Comparison of ENCODE assay signal across 8 cellular contexts in the genomic region with DNA sequence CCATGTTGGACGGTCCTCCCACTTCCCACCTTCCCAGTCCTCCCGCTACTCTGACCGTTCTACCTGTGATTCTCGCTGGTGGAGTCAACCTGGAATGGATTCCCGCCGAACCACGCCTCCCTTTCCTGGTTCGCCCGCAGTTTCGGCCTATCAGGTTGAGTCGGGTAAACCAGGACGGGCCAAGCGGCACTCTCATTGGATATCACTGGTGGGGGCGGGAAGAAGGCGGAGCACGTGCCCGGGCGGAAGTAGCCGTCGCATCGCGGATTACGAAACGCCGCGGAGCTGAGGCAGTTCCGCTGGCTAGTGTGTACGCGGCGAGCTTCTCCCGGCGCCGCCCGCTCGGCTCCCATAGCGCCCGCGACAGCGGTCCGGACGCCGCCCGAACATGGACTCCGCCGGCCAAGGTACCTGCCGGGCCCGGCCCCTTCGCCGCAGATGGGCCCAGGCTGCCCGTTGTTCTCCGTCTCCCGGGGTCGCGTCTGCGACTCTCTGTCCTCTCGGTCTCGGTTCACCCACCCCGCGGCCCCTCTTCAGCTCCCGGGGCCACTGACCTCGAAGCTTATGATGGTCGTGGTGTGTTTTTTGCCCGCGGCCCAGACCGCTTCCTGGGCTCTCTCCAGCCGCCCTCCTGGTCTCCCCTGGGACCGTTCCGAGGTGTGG. TPM values are rescaled to one million over a fixed set of nuclear protein-coding genes. Genes with fewer than 3 reads are reported as not detected.
DNase-seq lines count a peak whose midpoint lies in the region; ATAC-seq and TF ChIP-seq lines count a peak whose summit lies in the region.

A gene (plus strand): TSS at position 293 of the 663 bp plus-strand sequence. CDS start 96 bp downstream, at position 389.

- H3K27me3 ChIP-seq in mucosa of rectum (ENCODE audit: control insufficient read depth in 2 of 2, insufficient read depth in 2 of 2, low read length in 2 of 2): no peaks in the 10 kb centered on the region

- no peaks in the 10 kb centered on the region for H3K9me3 ChIP-seq in mucosa of rectum (ENCODE audit: control insufficient read depth in 2 of 2, low read length in 2 of 2)

- H3K36me3 Mint-ChIP-seq in activated T-cell treated with anti-CD3 and anti-CD28 coated beads, Interleukin-2, amount 50 U/mL, for 24 hours (ENCODE audit: low read depth): peaks cover 71% of the 10 kb centered on the region

- peaks cover 19 to 24% of the 10 kb centered on the region in 2 donors for H3K36me3 ChIP-seq in mucosa of rectum (ENCODE audit: control insufficient read depth in 2 of 2, insufficient read depth in 2 of 2, low read length in 2 of 2)

- H3K27ac Mint-ChIP-seq in activated T-cell treated with anti-CD3 and anti-CD28 coated beads, Interleukin-2, amount 50 U/mL, for 24 hours: peak within 1 kb of the TSS; percentile 94

- peak within 1 kb of the TSS; percentile 94 for H3K9ac ChIP-seq in mucosa of rectum (ENCODE audit: low read depth in 1 of 2, low read length in 2 of 2)

- peak within 1 kb of the TSS; percentile 94 to 95 for H3K27ac ChIP-seq in mucosa of rectum (ENCODE audit: low read depth in 2 of 2, low read length in 2 of 2)

- peak; percentile 57 for ATAC-seq in GM21619 (IDR thresholded peaks at IDR 0.05; ENCODE audit: unreplicated experiment)

- peaks cover 16 to 17% of the 10 kb centered on the region in 2 donors for H3K4me1 ChIP-seq in mucosa of rectum (ENCODE audit: control insufficient read depth in 2 of 2, insufficient read depth in 2 of 2, low read length in 2 of 2)

- H3K4me1 Mint-ChIP-seq in activated T-cell treated with anti-CD3 and anti-CD28 coated beads, Interleukin-2, amount 50 U/mL, for 24 hours (ENCODE audit: low read depth): peaks cover 28% of the 10 kb centered on the region

- peak; percentile 99 for DNase-seq in DMS153 (lab: John Stamatoyannopoulos, UW)
- peak; percentile 99 for DNase-seq in KBM-7
- DNase-seq in activated T-cell treated with anti-CD3 and anti-CD28 coated beads, Interleukin-2, amount 50 U/mL, for 24 hours: peak; percentile 98
- DNase-seq in erythroblast (lab: John Stamatoyannopoulos, UW): peak; percentile 98 to 99
- peak; percentile 98 for DNase-seq in stimulated activated CD8-positive, alpha-beta memory T cell treated with anti-CD3 and anti-CD28 coated beads, Interleukin-4, amount 100 ng/mL, for 48 hours

- in situ Hi-C loops in KBM-7 (cut with MboI; ENCODE audit: low pct_unique_long_range_greater_than_20kb, low sequenced_read_pairs): no loop called here

- peak; percentile 93 for TF ChIP-seq POLR2A in erythroblast (IDR thresholded peaks at IDR 0.05; ENCODE audit: low read length)

- peak within 1 kb of the TSS; percentile 94 for H3K4me3 Mint-ChIP-seq in activated T-cell treated with anti-CD3 and anti-CD28 coated beads, Interleukin-2, amount 50 U/mL, for 24 hours

- no peaks in the 10 kb centered on the region for H3K9me3 Mint-ChIP-seq in activated T-cell treated with anti-CD3 and anti-CD28 coated beads, Interleukin-2, amount 50 U/mL, for 24 hours

- H3K4me3 ChIP-seq in mucosa of rectum (ENCODE audit: low read length in 2 of 2): peak within 1 kb of the TSS; percentile 88 to 89

- H3K27me3 Mint-ChIP-seq in activated T-cell treated with anti-CD3 and anti-CD28 coated beads, Interleukin-2, amount 50 U/mL, for 24 hours: no peaks in the 10 kb centered on the region

TF ChIP-seq in PFSK-1, 5 proteins besides CTCF, POLR2A, EP300 and RAD21:
- TF ChIP-seq TAF1 (IDR thresholded peaks at IDR 0.05; ENCODE audit: borderline replicate concordance, insufficient read depth, low read length) (peak; percentile 87), POLR2AphosphoS5 (IDR thresholded peaks at IDR 0.05; ENCODE audit: low read depth, low read length) (peak; percentile 89), FOXP2 (optimal IDR thresholded peaks at IDR 0.05; ENCODE audit: borderline replicate concordance, extremely low read depth, extremely low read length, insufficient read depth) (no peak)
TF ChIP-seq in PFSK-1: peak in this region for 2.

RNA-seq across cellular contexts. Expression of the gene that starts here (rescaled TPM):
- polyA plus RNA-seq in PFSK-1 (2012; ENCODE audit: insufficient read length, low read depth): 88.4 TPM

Comparison
In these comparisons a context has a peak if more than half of its experiments do, and no peak if none do; other contexts are left out.
1. Peak in every context shown above with its lines: DNase-seq, ATAC-seq, H3K4me3 ChIP-seq and H3K27ac ChIP-seq.